ENCODE assay signal across 9 cellular contexts in genomic region chr9:34701769-34702736, GRCh38. TPM values are rescaled to one million over a fixed set of nuclear protein-coding genes. Genes with fewer than 3 reads are reported as not detected.
A peak's percentile ranks its signal among the peaks of the same experiment; 100 is the strongest.
DNase-seq lines count a peak whose midpoint lies in the region; ATAC-seq, FAIRE-seq and TF ChIP-seq lines count a peak whose summit lies in the region.
"Had no signal": no experiment of that assay in that cellular context is flagged by ENCODE, and none has a peak within 500 bp of the region (broad histone marks: within the 10 kb centered on the region; RNA-seq: fewer than 3 reads in every experiment).

No MANE protein-coding gene starts in this region.

- no peak for TF ChIP-seq POLR2A in thyroid gland (IDR thresholded peaks at IDR 0.05)

- H3K9ac ChIP-seq in MM.1S (ENCODE audit: low read length) (no peak overlapping the region; the same call in 1 of the 2 replicates), adipocyte (ENCODE audit: low read length) (peak overlapping the region; percentile 84)

- H3K4me2 ChIP-seq in MM.1S (ENCODE audit: low read depth, low read length): peak overlapping the region; percentile 97

- H3K4me3 ChIP-seq in MM.1S (ENCODE audit: low read length): peak overlapping the region; percentile 62
- H3K4me3 ChIP-seq in adipocyte (ENCODE audit: low read length): peak overlapping the region; percentile 87
- peak overlapping the region; percentile 31 for H3K4me3 ChIP-seq in cardiac muscle cell
- H3K4me3 ChIP-seq in pancreas: peak overlapping the region; percentile 51 to 74 (median 64)
- H3K4me3 ChIP-seq in thyroid gland (replicated peaks in 1 of 3): peak overlapping the region; percentile 19 to 59 (median 47)

- H3K27me3 ChIP-seq in MM.1S (replicated peaks; ENCODE audit: insufficient read depth, low read length) (no peaks in the 10 kb centered on the region; the same call in 1 of the 2 replicates), adipocyte (replicated peaks; ENCODE audit: control insufficient read depth, insufficient read depth, low read length) (no peaks in the 10 kb centered on the region), cardiac muscle cell (peaks cover 39% of the 10 kb centered on the region), pancreas (no peaks in the 10 kb centered on the region), thyroid gland (no peaks in the 10 kb centered on the region)

- H3K36me3 ChIP-seq in MM.1S (replicated peaks; ENCODE audit: insufficient read depth, low read length) (no peaks in the 10 kb centered on the region), adipocyte (ENCODE audit: control insufficient read depth, insufficient read depth, low read length, severe bottlenecking) (no peaks in the 10 kb centered on the region), cardiac muscle cell (no peaks in the 10 kb centered on the region), pancreas (no peaks in the 10 kb centered on the region), thyroid gland (no peaks in the 10 kb centered on the region)

- intact Hi-C loops in pancreas (cut with DNase I): no loop called here
- intact Hi-C loops in thyroid gland (cut with DNase I): loop anchor here (10.0 kb wide), 1 partner anchor 67 kb away; the partner anchor contains the start of gene SIGMAR1

- H4K20me1 ChIP-seq in MM.1S (ENCODE audit: insufficient read depth, low read length): no peaks in the 10 kb centered on the region

- ATAC-seq in GM21423 (IDR thresholded peaks at IDR 0.05; ENCODE audit: unreplicated experiment) (peak; percentile 64), pancreas (peak; percentile 93 to 97 (median 96))

- H3K9me2 ChIP-seq in MM.1S (replicated peaks; ENCODE audit: insufficient read depth, low read length): no peaks in the 10 kb centered on the region

- H3K27ac ChIP-seq in C4-2B (peak overlapping the region; percentile 38), MM.1S (ENCODE audit: low read length) (no peak overlapping the region), cardiac muscle cell (no peak overlapping the region), pancreas (peak overlapping the region in 3 of 4 donors; percentile 22 to 28 (median 26)), thyroid gland (peak overlapping the region; percentile 11 to 82 (median 79))

- no peaks in the 10 kb centered on the region for H3K79me2 ChIP-seq in MM.1S (ENCODE audit: low read length)

- WGBS in pancreas, 2 donors: 2% methylated on average over 29 to 30 of the region's 30 CpGs
- 3 to 5% methylated on average over 19 to 30 of the region's 30 CpGs for WGBS in thyroid gland, 2 donors

- H3K9me3 ChIP-seq in MM.1S (replicated peaks; ENCODE audit: insufficient read depth, low read length) (no peaks in the 10 kb centered on the region), adipocyte (ENCODE audit: control insufficient read depth, low read length) (no peaks in the 10 kb centered on the region), cardiac muscle cell (ENCODE audit: low read depth) (no peaks in the 10 kb centered on the region), pancreas (no peaks in the 10 kb centered on the region), thyroid gland (no peaks in the 10 kb centered on the region)

- peak; percentile 96 for TF ChIP-seq CTCF in C4-2B (conservative IDR thresholded peaks at IDR 0.05)
- TF ChIP-seq CTCF in MM.1S (IDR thresholded peaks at IDR 0.05; ENCODE audit: low read length): peak; percentile 97
- peak; percentile 99 for TF ChIP-seq CTCF in cardiac muscle cell (IDR thresholded peaks at IDR 0.05; ENCODE audit: low read depth, low read length)
- TF ChIP-seq CTCF in pancreas (IDR thresholded peaks at IDR 0.05): peak; percentile 97 to 99 (median 98)
- TF ChIP-seq CTCF in thyroid gland (IDR thresholded peaks at IDR 0.05): peak; percentile 93 to 98 (median 96)

- H3F3A ChIP-seq in MM.1S (ENCODE audit: insufficient read depth, low read length): no peaks in the 10 kb centered on the region

- peak; percentile 73 for DNase-seq in MM.1S
- DNase-seq in SW480 (ENCODE audit: low spot score): peak; percentile 75
- peak; percentile 94 for DNase-seq in adipocyte (ENCODE audit: low read depth)
- peak; percentile 84 to 91 for DNase-seq in cardiac muscle cell (ENCODE audit: low read depth in 1 of 2, low spot score in 1 of 2)
- DNase-seq in pancreas: peak; percentile 77 to 96 (median 88)
- DNase-seq in thyroid gland: peak; percentile 83 to 87

- H3K4me1 ChIP-seq in MM.1S (ENCODE audit: low read length) (no peaks in the 10 kb centered on the region), adipocyte (ENCODE audit: control insufficient read depth, insufficient read depth, low read length) (peaks cover 9% of the 10 kb centered on the region), cardiac muscle cell (ENCODE audit: low read depth) (no peaks in the 10 kb centered on the region), pancreas (no peaks in the 10 kb centered on the region), thyroid gland (peaks cover 0 to 11% of the 10 kb centered on the region in 2 donors)

- H2AFZ ChIP-seq in MM.1S (ENCODE audit: low read length): peak overlapping the region; percentile 90

- peak; percentile 5 for FAIRE-seq in pancreas (lab: Jason Lieb, UNC)

RNA-seq across cellular contexts. Expression of gene CCL21, which starts 7.9 kb away (rescaled TPM):
- total RNA-seq in cardiac muscle cell (3.6 and 8.2 TPM in 2 replicates), pancreas (10 to 100 TPM in 3 of 6 donors, 1 to 10 TPM in 2, not detected in 1; 1.9 to 12.1 (median 10.0) TPM), thyroid gland (1,000 to 10,000 TPM in 1 of 4 donors, 100 to 1,000 TPM in 3; 196 to 1,821 (median 617) TPM)
- polyA plus RNA-seq in cardiac muscle cell (2.2 and 8.0 TPM in 2 replicates), pancreas (10 to 100 TPM; 12.1 to 53.5 TPM)
- total RNA-seq: T-helper 2 cell treated with Interferon-gamma antibody and Interleukin-4, amounts not matched to agents 100 ng/mL and 5 ng/mL, for 36 hours had no signal

RNA-seq across cellular contexts. Expression of gene CCL19, which starts 11.0 kb away (rescaled TPM):
- total RNA-seq in cardiac muscle cell: not detected in 2 replicates
- polyA plus RNA-seq in cardiac muscle cell: not detected in 2 replicates
- total RNA-seq in pancreas: 1 to 10 TPM in 2 of 6 donors, under 1 TPM in 2, not detected in 2; 0.35 to 2.8 (median 1.8) TPM
- polyA plus RNA-seq in pancreas: 1 to 10 TPM in 1 of 2 donors, under 1 TPM in 1; 0.68 to 2.1 TPM
- total RNA-seq in thyroid gland: 1 to 10 TPM in 2 of 4 donors, not detected in 2; 2.2 to 8.5 TPM
- total RNA-seq: T-helper 2 cell treated with Interferon-gamma antibody and Interleukin-4, amounts not matched to agents 100 ng/mL and 5 ng/mL, for 36 hours had no signal

RNA-seq across cellular contexts. Expression of gene CCL27, which starts 39.6 kb away (rescaled TPM):
- total RNA-seq in cardiac muscle cell (0.77 and 2.0 TPM in 2 replicates), pancreas (not detected), thyroid gland (1 to 10 TPM in 1 of 4 donors, not detected in 3; 1.1 TPM)
- polyA plus RNA-seq in cardiac muscle cell (1.1 and 1.3 TPM in 2 replicates), pancreas (not detected)

RNA-seq across cellular contexts. Expression of gene IL11RA, which starts 50.1 kb away (rescaled TPM):
- total RNA-seq in cardiac muscle cell (64.6 and 98.7 TPM in 2 replicates), pancreas (1 to 10 TPM; 4.1 to 8.2 (median 5.9) TPM), thyroid gland (10 to 100 TPM; 43.8 to 89.9 (median 56.5) TPM)
- polyA plus RNA-seq in cardiac muscle cell (88.2 and 120 TPM in 2 replicates), pancreas (10 to 100 TPM; 12.6 to 30.0 TPM)

RNA-seq across cellular contexts. Expression of gene GALT, which starts 55.6 kb away (rescaled TPM):
- total RNA-seq in cardiac muscle cell (82.2 and 121 TPM in 2 replicates), pancreas (10 to 100 TPM; 11.0 to 30.8 (median 18.8) TPM), thyroid gland (10 to 100 TPM; 48.7 to 76.5 (median 57.1) TPM)
- polyA plus RNA-seq in cardiac muscle cell (148 and 174 TPM in 2 replicates), pancreas (10 to 100 TPM; 58.0 to 60.5 TPM)

Comparison
In these comparisons a context has a peak if more than half of its experiments do, and no peak if none do; other contexts are left out.
1. H3K27ac ChIP-seq: peak in C4-2B (single experiment), pancreas (3 of 4) and thyroid gland (3 of 3); none in MM.1S (single experiment) and cardiac muscle cell (single experiment).
2. H3K4me3 ChIP-seq: peak in every context shown above with its lines; median percentile 87 in adipocyte; 64 in pancreas; 62 in MM.1S; 47 in thyroid gland; 31 in cardiac muscle cell.
3. RNA of gene CCL21, which starts 7.9 kb away (total RNA-seq): 196 to 1,821 TPM in thyroid gland; 1.9 to 12.1 TPM in pancreas and 3.6 to 8.2 TPM in cardiac muscle cell; every median in the first group is over 10 times any median in the second.
4. Peak in every context shown above with its lines, with median percentiles within 50 percentile points of each other: CTCF ChIP-seq and DNase-seq.